ENCODE assay signal across 17 cellular contexts in genomic region chr15:62280625-62281024, GRCh38.
"Had no signal": no experiment of that assay in that cellular context is flagged by ENCODE, and none has a peak within 500 bp of the region (broad histone marks: within the 10 kb centered on the region; RNA-seq: fewer than 3 reads in every experiment).

No MANE protein-coding gene starts in this region.

- ATAC-seq: activated naive CD4-positive, alpha-beta T cell treated with anti-CD3 and anti-CD28 coated beads, Interleukin-2, amount 50 U/mL, for 72 hours; esophagus mucosa; mucosa of descending colon; naive thymus-derived CD4-positive, alpha-beta T cell had no signal

- H3K27ac ChIP-seq: neural progenitor cell, prostate gland, right atrium auricular region, vagina, VCaP had no signal

- H3K4me2 ChIP-seq: neural progenitor cell had no signal

- H3K27me3 ChIP-seq: neural progenitor cell, right atrium auricular region, vagina had no signal

- H2AFZ ChIP-seq: neural progenitor cell had no signal

- H3K9me3 ChIP-seq: mucosa of descending colon, prostate gland, right atrium auricular region, vagina had no signal

- H3K4me3 ChIP-seq: mucosa of descending colon, neural progenitor cell, prostate gland, right atrium auricular region, vagina had no signal

- H3K9ac ChIP-seq: neural progenitor cell had no signal

- H3K4me1 ChIP-seq: prostate gland, right atrium auricular region, vagina had no signal

- H3K36me3 ChIP-seq: neural progenitor cell, prostate gland, right atrium auricular region, vagina had no signal

- DNase-seq: activated CD4-positive, alpha-beta T cell treated with anti-CD3 and anti-CD28 coated beads for 1 hour; activated CD8-positive, alpha-beta memory T cell treated with anti-CD3 and anti-CD28 coated beads for 24 hours; activated gamma-delta T cell treated with Interleukin-2 at 50 U/mL for 16 hours; effector CD4-positive, alpha-beta T cell; immature natural killer cell; mesenchymal stem cell; mucosa of descending colon; naive thymus-derived CD4-positive, alpha-beta T cell; stimulated activated CD4-positive, alpha-beta T cell treated with anti-CD3 and anti-CD28 coated beads, Interleukin-2, amount 100 ng/mL, for 48 hours; trophoblast cell had no signal
